34 cellular contexts compared by ENCODE assay signal in the genomic region with DNA sequence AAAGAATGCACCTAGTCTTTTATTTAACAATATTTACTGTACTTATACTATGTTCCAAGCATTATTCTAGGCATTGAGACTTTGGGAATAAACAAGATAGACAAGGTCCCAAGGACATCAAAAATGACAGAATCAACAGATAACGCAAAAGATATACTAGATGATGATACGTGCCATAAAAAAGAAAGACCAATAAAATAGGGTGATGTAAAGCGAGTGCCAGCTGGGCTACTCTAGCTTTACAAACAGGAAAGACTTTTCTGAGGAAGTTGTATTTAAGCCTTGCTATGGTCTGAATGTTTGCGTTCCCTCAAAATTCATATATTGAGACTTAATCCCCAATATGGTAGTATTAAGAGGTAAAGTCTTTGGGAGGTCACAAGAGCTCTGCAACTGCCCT.
"Had no signal": no experiment of that assay in that cellular context is flagged by ENCODE, and none has a peak within 500 bp of the region (broad histone marks: within the 10 kb centered on the region; RNA-seq: fewer than 3 reads in every experiment).

No MANE protein-coding gene starts in this region.

- H3K27ac Mint-ChIP-seq: activated B cell treated with CpG ODN at 0.5 μM for 24 hours; activated CD4-positive, alpha-beta memory T cell treated with anti-CD3 and anti-CD28 coated beads for 36 hours; activated CD4-positive, alpha-beta T cell treated with anti-CD3 and anti-CD28 coated beads, Interleukin-2, amount 10 ng/mL, durations not matched to agents 24 days and 14 days; activated CD8-positive, alpha-beta T cell treated with anti-CD3 and anti-CD28 coated beads for 36 hours; activated naive CD4-positive, alpha-beta T cell treated with anti-CD3 and anti-CD28 coated beads, Interleukin-2, amount 10 ng/mL, durations not matched to agents 7 days and 5 days; activated naive CD4-positive, alpha-beta T cell treated with anti-CD3 and anti-CD28 coated beads, Interleukin-2, amount 50 U/mL, for 24 hours; activated naive CD8-positive, alpha-beta T cell; activated naive CD8-positive, alpha-beta T cell treated with anti-CD3 and anti-CD28 coated beads, Interleukin-2, amount 10 ng/mL, durations not matched to agents 7 days and 5 days; activated naive CD8-positive, alpha-beta T cell treated with anti-CD3 and anti-CD28 coated beads, Interleukin-2, amount 50 U/mL, for 24 hours; activated T-cell treated with anti-CD3 and anti-CD28 coated beads, Interleukin-2, amount 50 U/mL, for 72 hours; activated T-helper 2 cell treated with anti-CD3 and anti-CD28 coated beads, Interferon-gamma antibody, Interleukin-2, Interleukin-4, amounts not matched to agents 10 μg/mL and 5 μg/mL and 100 μg/mL, durations not matched to agents 14 hours and 24 hours and 36 hours; T-helper 1 cell treated with Interleukin-12 subunit alpha and Interleukin-12 subunit beta and Interleukin-4 antibody, amounts not matched to agents 30 μg/mL and 1 μg/mL, for 36 hours; T-helper 2 cell treated with Interferon-gamma antibody and Interleukin-4, amounts not matched to agents 5 μg/mL and 100 μg/mL, for 36 hours had no signal

- H3K4me1 ChIP-seq: body of pancreas, breast epithelium had no signal

- H3K4me1 Mint-ChIP-seq: activated CD4-positive, alpha-beta T cell treated with anti-CD3 and anti-CD28 coated beads, Interleukin-2, amount 10 ng/mL, durations not matched to agents 24 days and 14 days; activated naive CD4-positive, alpha-beta T cell treated with anti-CD3 and anti-CD28 coated beads, Interleukin-2, amount 10 ng/mL, durations not matched to agents 7 days and 5 days; activated naive CD4-positive, alpha-beta T cell treated with anti-CD3 and anti-CD28 coated beads, Interleukin-2, amount 50 U/mL, for 24 hours; activated naive CD8-positive, alpha-beta T cell treated with anti-CD3 and anti-CD28 coated beads, Interleukin-2, amount 10 ng/mL, durations not matched to agents 7 days and 5 days; activated naive CD8-positive, alpha-beta T cell treated with anti-CD3 and anti-CD28 coated beads, Interleukin-2, amount 50 U/mL, for 24 hours had no signal

- H3K36me3 Mint-ChIP-seq: activated CD4-positive, alpha-beta memory T cell treated with anti-CD3 and anti-CD28 coated beads for 36 hours; activated naive CD4-positive, alpha-beta T cell treated with anti-CD3 and anti-CD28 coated beads, Interleukin-2, amount 10 ng/mL, durations not matched to agents 7 days and 5 days; activated naive CD4-positive, alpha-beta T cell treated with anti-CD3 and anti-CD28 coated beads, Interleukin-2, amount 50 U/mL, for 24 hours; activated naive CD8-positive, alpha-beta T cell; activated naive CD8-positive, alpha-beta T cell treated with anti-CD3 and anti-CD28 coated beads, Interleukin-2, amount 10 ng/mL, durations not matched to agents 7 days and 5 days had no signal

- DNase-seq: activated B cell treated with CpG ODN at 0.5 μM for 24 hours; activated CD4-positive, alpha-beta memory T cell treated with anti-CD3 and anti-CD28 coated beads for 36 hours; activated CD4-positive, alpha-beta T cell treated with anti-CD3 and anti-CD28 coated beads for 4 hours; activated CD4-positive, alpha-beta T cell treated with anti-CD3 and anti-CD28 coated beads, Interleukin-2, amount 10 ng/mL, durations not matched to agents 24 days and 14 days; activated CD4-positive, alpha-beta T cell treated with anti-CD3 and anti-CD28 coated beads, Interleukin-2, amount 50 U/mL, for 1 hour; activated CD4-positive, alpha-beta T cell treated with anti-CD3 and anti-CD28 coated beads, Interleukin-2, amount 50 U/mL, for 4 hours; activated CD4-positive, CD25-positive, alpha-beta regulatory T cell treated with anti-CD3 and anti-CD28 coated beads, Interleukin-2, amount 50 U/mL, for 72 hours; activated CD8-positive, alpha-beta memory T cell treated with anti-CD3 and anti-CD28 coated beads, Interleukin-2, amount 50 U/mL, for 4 hours; activated CD8-positive, alpha-beta T cell treated with anti-CD3 and anti-CD28 coated beads for 36 hours; activated effector memory CD4-positive, alpha-beta T cell treated with Interleukin-2 at 50 U/mL for 16 hours; activated gamma-delta T cell; activated naive CD4-positive, alpha-beta T cell treated with anti-CD3 and anti-CD28 coated beads, Interleukin-2, amount 10 ng/mL, durations not matched to agents 7 days and 5 days; activated naive CD4-positive, alpha-beta T cell treated with Interleukin-2 at 50 U/mL for 16 hours; activated naive CD8-positive, alpha-beta T cell treated with anti-CD3 and anti-CD28 coated beads, Interleukin-2, amount 10 ng/mL, durations not matched to agents 7 days and 5 days; activated naive CD8-positive, alpha-beta T cell treated with anti-CD3 and anti-CD28 coated beads, Interleukin-2, amount 50 U/mL, for 24 hours; activated T-cell treated with anti-CD3 and anti-CD28 coated beads for 4 hours; activated T-cell treated with anti-CD3 and anti-CD28 coated beads, Interleukin-2, amount 50 U/mL, for 1 hour; activated T-cell treated with anti-CD3 and anti-CD28 coated beads, Interleukin-2, amount 50 U/mL, for 4 hours; activated T-cell treated with anti-CD3 and anti-CD28 coated beads, Interleukin-2, amount 50 U/mL, for 72 hours; amygdala; anterior cingulate cortex; body of pancreas; brain microvascular endothelial cell; central memory CD4-positive, alpha-beta T cell; T-helper 2 cell; T-helper 9 cell had no signal

- ATAC-seq: activated CD8-positive, alpha-beta T cell treated with anti-CD3 and anti-CD28 coated beads for 36 hours; activated naive CD8-positive, alpha-beta T cell treated with anti-CD3 and anti-CD28 coated beads, Interleukin-2, amount 50 U/mL, for 24 hours; activated T-cell treated with anti-CD3 and anti-CD28 coated beads, Interleukin-2, amount 50 U/mL, for 4 hours; activated T-cell treated with anti-CD3 and anti-CD28 coated beads, Interleukin-2, amount 50 U/mL, for 72 hours; body of pancreas had no signal

- H3K36me3 ChIP-seq: brain microvascular endothelial cell, breast epithelium had no signal

- H3K9me3 ChIP-seq: body of pancreas, breast epithelium had no signal

- H3K27ac ChIP-seq: body of pancreas, brain microvascular endothelial cell, breast epithelium, VCaP had no signal

- FAIRE-seq: TTC549 had no signal

- H3K4me3 Mint-ChIP-seq: activated B cell treated with CpG ODN at 0.5 μM for 24 hours; activated CD4-positive, alpha-beta memory T cell treated with anti-CD3 and anti-CD28 coated beads for 36 hours; activated CD4-positive, alpha-beta T cell treated with anti-CD3 and anti-CD28 coated beads, Interleukin-2, amount 10 ng/mL, durations not matched to agents 24 days and 14 days; activated CD8-positive, alpha-beta T cell treated with anti-CD3 and anti-CD28 coated beads for 36 hours; activated naive CD4-positive, alpha-beta T cell treated with anti-CD3 and anti-CD28 coated beads, Interleukin-2, amount 10 ng/mL, durations not matched to agents 7 days and 5 days; activated naive CD4-positive, alpha-beta T cell treated with anti-CD3 and anti-CD28 coated beads, Interleukin-2, amount 50 U/mL, for 24 hours; activated naive CD8-positive, alpha-beta T cell; activated naive CD8-positive, alpha-beta T cell treated with anti-CD3 and anti-CD28 coated beads, Interleukin-2, amount 10 ng/mL, durations not matched to agents 7 days and 5 days; activated naive CD8-positive, alpha-beta T cell treated with anti-CD3 and anti-CD28 coated beads, Interleukin-2, amount 50 U/mL, for 24 hours; activated T-cell treated with anti-CD3 and anti-CD28 coated beads, Interleukin-2, amount 50 U/mL, for 4 hours; activated T-cell treated with anti-CD3 and anti-CD28 coated beads, Interleukin-2, amount 50 U/mL, for 72 hours; T-helper 1 cell treated with Interleukin-12 subunit alpha and Interleukin-12 subunit beta and Interleukin-4 antibody, amounts not matched to agents 30 μg/mL and 1 μg/mL, for 36 hours; T-helper 2 cell treated with Interferon-gamma antibody and Interleukin-4, amounts not matched to agents 5 μg/mL and 100 μg/mL, for 36 hours had no signal

- H3K4me3 ChIP-seq: body of pancreas, breast epithelium had no signal

- H3K27me3 Mint-ChIP-seq: activated B cell treated with CpG ODN at 0.5 μM for 24 hours; activated CD4-positive, alpha-beta T cell treated with anti-CD3 and anti-CD28 coated beads, Interleukin-2, amount 10 ng/mL, durations not matched to agents 24 days and 14 days; activated naive CD4-positive, alpha-beta T cell treated with anti-CD3 and anti-CD28 coated beads, Interleukin-2, amount 10 ng/mL, durations not matched to agents 7 days and 5 days; activated naive CD8-positive, alpha-beta T cell; activated naive CD8-positive, alpha-beta T cell treated with anti-CD3 and anti-CD28 coated beads, Interleukin-2, amount 10 ng/mL, durations not matched to agents 7 days and 5 days; activated naive CD8-positive, alpha-beta T cell treated with anti-CD3 and anti-CD28 coated beads, Interleukin-2, amount 50 U/mL, for 24 hours had no signal

- H3K27me3 ChIP-seq: body of pancreas, brain microvascular endothelial cell, breast epithelium had no signal

- H3K9me3 Mint-ChIP-seq: activated naive CD4-positive, alpha-beta T cell treated with anti-CD3 and anti-CD28 coated beads, Interleukin-2, amount 10 ng/mL, durations not matched to agents 7 days and 5 days; activated naive CD8-positive, alpha-beta T cell treated with anti-CD3 and anti-CD28 coated beads, Interleukin-2, amount 50 U/mL, for 24 hours; activated T-cell treated with anti-CD3 and anti-CD28 coated beads, Interleukin-2, amount 50 U/mL, for 4 hours; activated T-helper 2 cell treated with anti-CD3 and anti-CD28 coated beads, Interferon-gamma antibody, Interleukin-2, Interleukin-4, amounts not matched to agents 10 μg/mL and 5 μg/mL and 100 μg/mL, durations not matched to agents 14 hours and 24 hours and 36 hours; T-helper 1 cell treated with Interleukin-12 subunit alpha and Interleukin-12 subunit beta and Interleukin-4 antibody, amounts not matched to agents 30 μg/mL and 1 μg/mL, for 36 hours had no signal
